Comparison of ENCODE assay signal across 22 cellular contexts in the genomic region with DNA sequence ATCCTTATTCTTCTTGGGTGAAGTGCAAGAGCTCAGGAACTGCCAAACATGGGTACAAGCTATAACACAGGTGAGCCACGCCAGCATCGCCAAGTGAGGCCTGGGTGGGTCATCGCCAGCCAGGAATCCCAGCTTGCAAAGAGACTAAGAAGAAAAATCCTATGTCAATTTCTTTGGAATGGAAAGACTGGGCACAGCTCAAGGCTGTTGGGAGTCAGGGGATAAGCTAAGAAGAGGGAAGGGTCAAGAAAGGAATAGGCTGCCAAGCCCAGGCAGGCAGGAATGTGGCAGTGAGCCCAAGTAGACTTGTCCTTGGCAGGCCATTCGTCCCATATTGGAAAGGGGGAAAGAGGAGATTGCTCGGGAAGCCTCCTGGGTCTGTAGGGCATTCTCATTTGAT.
DNase-seq lines count a peak whose midpoint lies in the region; ATAC-seq and TF ChIP-seq lines count a peak whose summit lies in the region.
"Had no signal": no experiment of that assay in that cellular context is flagged by ENCODE, and none has a peak within 500 bp of the region (broad histone marks: within the 10 kb centered on the region; RNA-seq: fewer than 3 reads in every experiment).

No MANE protein-coding gene starts in this region.

- H3F3A ChIP-seq in Loucy (ENCODE audit: low read depth) = no peaks in the 10 kb centered on the region

- no peak overlapping the region for H3K4me3 Mint-ChIP-seq in activated CD8-positive, alpha-beta memory T cell treated with anti-CD3 and anti-CD28 coated beads, Interleukin-2, amount 10 ng/mL, durations not matched to agents 7 days and 5 days
- no peak overlapping the region for H3K4me3 Mint-ChIP-seq in endodermal cell
- H3K4me3 Mint-ChIP-seq in nephron = no peak overlapping the region

- no peaks in the 10 kb centered on the region for H3K27me3 Mint-ChIP-seq in activated CD8-positive, alpha-beta memory T cell treated with anti-CD3 and anti-CD28 coated beads, Interleukin-2, amount 10 ng/mL, durations not matched to agents 7 days and 5 days
- H3K27me3 Mint-ChIP-seq in endodermal cell (ENCODE audit: insufficient read depth) (peaks cover 2% of the 10 kb centered on the region), nephron (ENCODE audit: low read depth) (peaks cover 16% of the 10 kb centered on the region)

- H3K4me2 ChIP-seq in Loucy (ENCODE audit: low read depth, low read length, poor library complexity, severe bottlenecking) = no peak overlapping the region
- H3K4me2 ChIP-seq: KMS-11 had no signal

- H3K79me2 ChIP-seq in Loucy (ENCODE audit: insufficient read depth, low read length) = no peaks in the 10 kb centered on the region

- CTCF ChIA-PET in activated CD8-positive, alpha-beta memory T cell treated with anti-CD3 and anti-CD28 coated beads, Interleukin-2, amount 10 ng/mL, durations not matched to agents 7 days and 5 days (lab: Charles Lee) = no interaction called here

- no peaks in the 10 kb centered on the region for H3K36me3 ChIP-seq in Loucy (ENCODE audit: insufficient read depth, low read length)
- H3K36me3 ChIP-seq in endodermal cell (ENCODE audit: control insufficient read depth, insufficient read depth, low read length) = no peaks in the 10 kb centered on the region
- H3K36me3 ChIP-seq in gastrocnemius medialis = no peaks in the 10 kb centered on the region
- H3K36me3 ChIP-seq: HAP-1 had no signal

- no peak overlapping the region for H3K4me3 ChIP-seq in Loucy (ENCODE audit: low read length, poor library complexity, severe bottlenecking)
- H3K4me3 ChIP-seq in endodermal cell (ENCODE audit: low read length) = no peak overlapping the region
- no peak overlapping the region for H3K4me3 ChIP-seq in gastrocnemius medialis
- H3K4me3 ChIP-seq: GM23248, HAP-1 had no signal

- H3K9me3 ChIP-seq in Loucy (ENCODE audit: insufficient read depth, low read depth, low read length) (peaks cover 6% of the 10 kb centered on the region; the same call in 1 of the 2 replicates), endodermal cell (ENCODE audit: control insufficient read depth, low read length) (peaks cover 5% of the 10 kb centered on the region), gastrocnemius medialis (no peaks in the 10 kb centered on the region)
- H3K9me3 ChIP-seq: HAP-1 had no signal

- H3K4me1 Mint-ChIP-seq in activated CD8-positive, alpha-beta memory T cell treated with anti-CD3 and anti-CD28 coated beads, Interleukin-2, amount 10 ng/mL, durations not matched to agents 7 days and 5 days = no peaks in the 10 kb centered on the region
- no peaks in the 10 kb centered on the region for H3K4me1 Mint-ChIP-seq in endodermal cell
- H3K4me1 Mint-ChIP-seq in nephron = peaks cover 26% of the 10 kb centered on the region
- H3K4me1 Mint-ChIP-seq: CD8-positive, alpha-beta memory T cell had no signal

- H3K27me3 ChIP-seq in Loucy (ENCODE audit: insufficient read depth, low read length, poor library complexity, severe bottlenecking) (no peaks in the 10 kb centered on the region), endodermal cell (ENCODE audit: control insufficient read depth, insufficient read depth, low read length, poor library complexity, severe bottlenecking) (no peaks in the 10 kb centered on the region), gastrocnemius medialis (no peaks in the 10 kb centered on the region)

- H3K4me1 ChIP-seq in Loucy (ENCODE audit: insufficient read depth, low read length, poor library complexity, severe bottlenecking) (no peaks in the 10 kb centered on the region), endodermal cell (ENCODE audit: control insufficient read depth, insufficient read depth, low read length) (no peaks in the 10 kb centered on the region), gastrocnemius medialis (no peaks in the 10 kb centered on the region)
- H3K4me1 ChIP-seq: HAP-1 had no signal

- H3K9ac ChIP-seq in Loucy (ENCODE audit: low read depth, low read length, poor library complexity, severe bottlenecking) (no peak overlapping the region), endodermal cell (ENCODE audit: extremely low read depth, low read length, poor library complexity, severe bottlenecking) (no peak overlapping the region)
- H3K9ac ChIP-seq: GM23248, KMS-11 had no signal

- H2AFZ ChIP-seq in Loucy (ENCODE audit: low read length) = peak overlapping the region; percentile 11; the same call in 1 of the 2 replicates
- H2AFZ ChIP-seq: GM23248 had no signal

- no peaks in the 10 kb centered on the region for H4K20me1 ChIP-seq in Loucy (ENCODE audit: insufficient read depth, low read length, poor library complexity, severe bottlenecking)

- H3K9me3 Mint-ChIP-seq in activated CD8-positive, alpha-beta memory T cell treated with anti-CD3 and anti-CD28 coated beads, Interleukin-2, amount 10 ng/mL, durations not matched to agents 7 days and 5 days (ENCODE audit: low read depth) = peaks cover under 1% of the 10 kb centered on the region
- H3K9me3 Mint-ChIP-seq in endodermal cell = peaks cover 8% of the 10 kb centered on the region
- peaks cover 5% of the 10 kb centered on the region for H3K9me3 Mint-ChIP-seq in nephron

- no peaks in the 10 kb centered on the region for H3K36me3 Mint-ChIP-seq in activated CD8-positive, alpha-beta memory T cell treated with anti-CD3 and anti-CD28 coated beads, Interleukin-2, amount 10 ng/mL, durations not matched to agents 7 days and 5 days
- H3K36me3 Mint-ChIP-seq in endodermal cell (ENCODE audit: low read depth) = no peaks in the 10 kb centered on the region
- peaks cover under 1% of the 10 kb centered on the region for H3K36me3 Mint-ChIP-seq in nephron (ENCODE audit: low read depth)
- H3K36me3 Mint-ChIP-seq: CD8-positive, alpha-beta memory T cell had no signal

- WGBS in endodermal cell (ENCODE audit: insufficient coverage in 1 of 2, insufficient read length in 1 of 2), 2 experiments = 87 to 96% methylated on average over 5 of the region's 5 CpGs

- H3K27ac ChIP-seq in endodermal cell (ENCODE audit: low read depth, low read length) = no peak overlapping the region
- no peak overlapping the region for H3K27ac ChIP-seq in gastrocnemius medialis
- H3K27ac ChIP-seq: 22Rv1, C4-2B, GM23248, KMS-11 had no signal

- DNase-seq in activated CD8-positive, alpha-beta memory T cell treated with anti-CD3 and anti-CD28 coated beads for 24 hours = peak; percentile 11
- no peak for DNase-seq in activated CD8-positive, alpha-beta memory T cell treated with anti-CD3 and anti-CD28 coated beads, Interleukin-2, amount 10 ng/mL, durations not matched to agents 7 days and 5 days
- DNase-seq in endodermal cell (peak; percentile 20), NCI-H146 (lab: John Stamatoyannopoulos, UW) (no peak), gastrocnemius medialis (no peak), NCI-H2107 treated with DMSO at 0.1 percent for 48 hours (lab: John Stamatoyannopoulos, UW; ENCODE audit: unreplicated experiment) (no peak)
- DNase-seq: ACHN; Calu3; CD8-positive, alpha-beta memory T cell; DMS153; GM23248; IMR-90; NCI-H187; NCI-H446 treated with DMSO at 0.1 percent for 48 hours; NCI-H526 treated with DMSO at 0.1 percent for 48 hours; Right ventricle myocardium superior had no signal

- TF ChIP-seq POLR2A in gastrocnemius medialis (IDR thresholded peaks at IDR 0.05) = no peak

- H3K27ac Mint-ChIP-seq in activated CD8-positive, alpha-beta memory T cell treated with anti-CD3 and anti-CD28 coated beads, Interleukin-2, amount 10 ng/mL, durations not matched to agents 7 days and 5 days = no peak overlapping the region
- H3K27ac Mint-ChIP-seq in endodermal cell (no peak overlapping the region), nephron (peak overlapping the region in 2 of 3 experiments; percentile 28 to 63)

- TF ChIP-seq CTCF in Loucy (conservative IDR thresholded peaks at IDR 0.05; ENCODE audit: low read length) (no peak), endodermal cell (conservative IDR thresholded peaks at IDR 0.05) (no peak), nephron (IDR thresholded peaks at IDR 0.05; ENCODE audit: unreplicated experiment in 3 of 3) (no peak), gastrocnemius medialis (IDR thresholded peaks at IDR 0.05 in 4 of 5, conservative IDR thresholded peaks at IDR 0.05 in 1 of 5) (no peak)

- in situ Hi-C loops in gastrocnemius medialis (cut with MboI; ENCODE audit: low sequenced_read_pairs in 4 of 4) = no loop called here

- no peak for ATAC-seq in activated CD8-positive, alpha-beta memory T cell treated with anti-CD3 and anti-CD28 coated beads, Interleukin-2, amount 10 ng/mL, durations not matched to agents 7 days and 5 days
- no peak for ATAC-seq in gastrocnemius medialis

- no peaks in the 10 kb centered on the region for H3K9me2 ChIP-seq in Loucy (replicated peaks; ENCODE audit: low read depth, low read length)

- intact Hi-C loops in gastrocnemius medialis (cut with DNase I; ENCODE audit: low total_unique reads) = no loop called here

Comparison
In these comparisons a context has a peak if more than half of its experiments do, and no peak if none do; other contexts are left out.
1. DNase-seq: peak in activated CD8-positive, alpha-beta memory T cell treated with anti-CD3 and anti-CD28 coated beads for 24 hours (single experiment) and endodermal cell (single experiment); none in activated CD8-positive, alpha-beta memory T cell treated with anti-CD3 and anti-CD28 coated beads, Interleukin-2, amount 10 ng/mL, durations not matched to agents 7 days and 5 days (single experiment), NCI-H146 (single experiment), gastrocnemius medialis (0 of 2) and NCI-H2107 treated with DMSO at 0.1 percent for 48 hours (single experiment).
2. H3K27ac Mint-ChIP-seq: peak in nephron (2 of 3); none in activated CD8-positive, alpha-beta memory T cell treated with anti-CD3 and anti-CD28 coated beads, Interleukin-2, amount 10 ng/mL, durations not matched to agents 7 days and 5 days (single experiment) and endodermal cell (single experiment).